Comparison of ENCODE assay signal across 27 cellular contexts in the genomic region with DNA sequence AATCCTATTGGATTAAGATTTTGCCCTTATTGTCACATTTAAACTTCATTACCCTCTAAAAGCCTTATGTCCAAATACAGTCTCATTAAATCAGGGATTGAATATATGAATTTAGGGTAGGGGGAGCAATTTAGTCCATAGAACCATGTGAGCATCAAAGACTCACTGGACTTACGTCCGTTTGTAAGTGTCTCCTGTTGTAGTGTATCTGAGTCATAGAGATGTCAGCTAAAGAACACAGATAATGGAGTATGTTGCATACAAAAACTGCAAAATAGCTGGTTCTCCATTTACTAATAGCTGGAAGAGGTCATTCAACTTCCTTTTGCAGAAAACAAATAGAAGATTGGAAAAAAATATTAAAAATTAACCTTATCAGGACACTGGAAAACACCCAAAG.
"Had no signal": no experiment of that assay in that cellular context is flagged by ENCODE, and none has a peak within 500 bp of the region (broad histone marks: within the 10 kb centered on the region; RNA-seq: fewer than 3 reads in every experiment).

No MANE protein-coding gene starts in this region.

- H3K4me2 ChIP-seq: KMS-11 had no signal

- H3K27ac ChIP-seq: brain microvascular endothelial cell, cardiac muscle cell, KMS-11, Peyer's patch, RWPE1 had no signal

- DNase-seq: activated CD4-positive, alpha-beta memory T cell treated with anti-CD3 and anti-CD28 coated beads for 36 hours; activated CD4-positive, alpha-beta T cell treated with anti-CD3 and anti-CD28 coated beads for 36 hours; activated CD4-positive, alpha-beta T cell treated with anti-CD3 and anti-CD28 coated beads, Interleukin-2, amount 10 ng/mL, durations not matched to agents 7 days and 5 days; activated CD8-positive, alpha-beta memory T cell treated with anti-CD3 and anti-CD28 coated beads, Interleukin-2, amount 50 U/mL, for 4 hours; activated effector memory CD4-positive, alpha-beta T cell treated with Interleukin-2 at 50 U/mL for 16 hours; activated naive CD4-positive, alpha-beta T cell treated with anti-CD3 and anti-CD28 coated beads, Interleukin-2, amount 10 ng/mL, durations not matched to agents 7 days and 5 days; activated naive CD8-positive, alpha-beta T cell treated with anti-CD3 and anti-CD28 coated beads, Interleukin-2, amount 50 U/mL, for 24 hours; activated T-cell treated with anti-CD3 and anti-CD28 coated beads for 4 hours; activated T-cell treated with anti-CD3 and anti-CD28 coated beads, Interleukin-2, amount 50 U/mL, for 48 hours; amniotic stem cell; aorta; brain microvascular endothelial cell; NCI-H1105; NCI-H1417 treated with DMSO at 0.1 percent for 48 hours; NCI-H1694; NCI-H1930; NCI-H2081 treated with DMSO at 0.1 percent for 48 hours; NCI-H226; NCI-H446 treated with DMSO at 0.1 percent for 48 hours; NCI-H69; NK-92 treated with Interleukin-12 subunit alpha and Interleukin-12 subunit beta, amount 100 ng/mL, for 24 hours; Peyer's patch; SIG-M5; T1000 had no signal

- H3K9ac ChIP-seq: KMS-11 had no signal

- H3K9me3 ChIP-seq: Peyer's patch had no signal

- H3K4me1 ChIP-seq: Peyer's patch had no signal

- H3K4me3 ChIP-seq: cardiac muscle cell, Peyer's patch had no signal

- H3K27me3 ChIP-seq: brain microvascular endothelial cell, cardiac muscle cell, Peyer's patch had no signal

- H3K36me3 ChIP-seq: brain microvascular endothelial cell, cardiac muscle cell, Peyer's patch had no signal
